Comparison of ENCODE assay signal across 19 cellular contexts in the genomic region with DNA sequence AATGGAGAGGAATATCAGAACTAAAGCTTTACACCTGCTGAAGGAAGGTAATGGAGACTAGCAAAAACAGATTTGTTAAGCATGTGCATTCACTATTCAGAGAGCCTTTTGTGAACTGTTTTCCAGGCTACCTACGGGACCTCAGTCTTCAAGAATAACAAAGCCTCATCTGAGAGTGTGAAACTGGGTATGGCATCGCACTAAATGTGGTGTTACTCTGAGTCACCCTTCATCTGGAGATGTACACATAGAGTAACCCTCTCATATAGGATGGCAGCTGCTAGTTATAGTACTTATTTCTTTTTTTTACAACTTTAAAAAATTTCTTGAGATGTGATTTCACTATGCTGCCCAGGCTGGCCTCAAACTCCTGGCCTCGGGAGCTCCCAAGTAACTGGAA.
"Had no signal": no experiment of that assay in that cellular context is flagged by ENCODE, and none has a peak within 500 bp of the region (broad histone marks: within the 10 kb centered on the region; RNA-seq: fewer than 3 reads in every experiment).

No MANE protein-coding gene starts in this region.

- DNase-seq: activated CD4-positive, alpha-beta T cell treated with anti-CD3 and anti-CD28 coated beads, Interleukin-2, amount 50 U/mL, for 48 hours; activated CD4-positive, CD25-positive, alpha-beta regulatory T cell treated with anti-CD3 and anti-CD28 coated beads, Interleukin-2, amount 50 U/mL, for 72 hours; activated CD8-positive, alpha-beta memory T cell treated with anti-CD3 and anti-CD28 coated beads, Interleukin-2, amount 10 ng/mL, durations not matched to agents 7 days and 5 days; activated effector memory CD4-positive, alpha-beta T cell treated with anti-CD3 and anti-CD28 coated beads, Interleukin-2, amount 50 U/mL, for 16 hours; activated naive CD8-positive, alpha-beta T cell treated with anti-CD3 and anti-CD28 coated beads, Interleukin-2, amount 10 ng/mL, durations not matched to agents 7 days and 5 days; activated T-cell treated with anti-CD3 and anti-CD28 coated beads, Interleukin-2, amount 50 U/mL, for 4 hours; aorta; colonic mucosa; effector CD8-positive, alpha-beta T cell; gastrocnemius medialis; heart right ventricle; kidney; nephron progenitor cell; spleen; stimulated activated CD4-positive, alpha-beta T cell treated with anti-CD3 and anti-CD28 coated beads, Interleukin-2, amount 100 ng/mL, for 24 hours; stimulated activated naive CD4-positive, alpha-beta T cell treated with Interleukin-2 at 50 U/mL for 16 hours; testis had no signal

- H3K4me3 ChIP-seq: colonic mucosa, gastrocnemius medialis, heart right ventricle, spleen, testis had no signal

- ATAC-seq: activated CD8-positive, alpha-beta memory T cell treated with anti-CD3 and anti-CD28 coated beads, Interleukin-2, amount 10 ng/mL, durations not matched to agents 7 days and 5 days; activated T-cell treated with anti-CD3 and anti-CD28 coated beads, Interleukin-2, amount 50 U/mL, for 4 hours; gastrocnemius medialis; left ventricle myocardium superior; sciatic nerve had no signal

- H3K4me1 ChIP-seq: colonic mucosa, testis had no signal

- H3K27me3 ChIP-seq: colonic mucosa, gastrocnemius medialis, heart right ventricle, spleen, testis had no signal

- H3K9me3 ChIP-seq: colonic mucosa, gastrocnemius medialis, testis had no signal

- H3K27ac ChIP-seq: colonic mucosa, gastrocnemius medialis, heart right ventricle, spleen, testis had no signal

- H3K36me3 ChIP-seq: colonic mucosa, gastrocnemius medialis, heart right ventricle, spleen had no signal
